Comparison of ENCODE assay signal across 8 cellular contexts in genomic region chr10:86755740-86756510, GRCh38. TPM values are rescaled to one million over a fixed set of nuclear protein-coding genes. Genes with fewer than 3 reads are reported as not detected.
DNase-seq lines count a peak whose midpoint lies in the region; ATAC-seq and TF ChIP-seq lines count a peak whose summit lies in the region.

No MANE protein-coding gene starts in this region.

- H4K20me1 ChIP-seq in GM23248 (ENCODE audit: insufficient read depth) (0 out of 2 replicates have a peak, but pooled peaks cover 8% of the 10 kb centered on the region), neural cell (ENCODE audit: insufficient read depth) (no peaks in the 10 kb centered on the region)

- TF ChIP-seq CTCF in fibroblast of villous mesenchyme (IDR thresholded peaks at IDR 0.05; ENCODE audit: insufficient read depth, low read depth, low read length) (no peak), neural cell (IDR thresholded peaks at IDR 0.05; ENCODE audit: poor library complexity, severe bottlenecking) (no peak)

- H3K4me1 Mint-ChIP-seq in stimulated activated naive CD8-positive, alpha-beta T cell treated with anti-CD3 and anti-CD28 coated beads, Interleukin-15, amount 100 ng/mL, for 72 hours, result peaks cover 43% of the 10 kb centered on the region

- H3K9ac ChIP-seq in GM23248 (peak overlapping the region; percentile 99), neural cell (ENCODE audit: low read length) (peak overlapping the region; percentile 97)

- peak overlapping the region; percentile 82 to 89 for H3K27ac Mint-ChIP-seq in stimulated activated naive CD8-positive, alpha-beta T cell treated with anti-CD3 and anti-CD28 coated beads, Interleukin-15, amount 100 ng/mL, for 72 hours

- H2AFZ ChIP-seq in GM23248 (peak overlapping the region; percentile 79), neural cell (ENCODE audit: low read depth, low read length) (peak overlapping the region; percentile 92)

- H3K9me3 Mint-ChIP-seq in stimulated activated naive CD8-positive, alpha-beta T cell treated with anti-CD3 and anti-CD28 coated beads, Interleukin-15, amount 100 ng/mL, for 72 hours, result no peaks in the 10 kb centered on the region

- H3K4me3 ChIP-seq in GM23248 (peak overlapping the region; percentile 88), fibroblast of villous mesenchyme (ENCODE audit: low read depth, low read length) (peak overlapping the region; percentile 74), neural cell (ENCODE audit: low read length) (peak overlapping the region; percentile 93)

- peaks cover 11% of the 10 kb centered on the region; the same call in 1 of the 2 replicates for H3K4me1 ChIP-seq in GM23248 (ENCODE audit: insufficient read depth)

- H3K79me2 ChIP-seq in GM23248 (ENCODE audit: insufficient read depth) (peaks cover 78% of the 10 kb centered on the region), neural cell (replicated peaks; ENCODE audit: insufficient read depth, low read length) (peaks cover 45% of the 10 kb centered on the region)

- H3K36me3 ChIP-seq in GM23248 (ENCODE audit: low read depth) (no peaks in the 10 kb centered on the region), KOPT-K1 (ENCODE audit: insufficient read depth, low read length) (no peaks in the 10 kb centered on the region), neural cell (ENCODE audit: insufficient read depth, low read length) (no peaks in the 10 kb centered on the region)

- peak; percentile 91 for DNase-seq in Daoy (ENCODE audit: low read depth)
- peak; percentile 97 for DNase-seq in GM23248
- DNase-seq in activated effector memory CD4-positive, alpha-beta T cell treated with anti-CD3 and anti-CD28 coated beads, Interleukin-2, amount 50 U/mL, for 16 hours, result peak; percentile 95
- DNase-seq in fibroblast of villous mesenchyme (ENCODE audit: low read depth), result peak; percentile 84
- DNase-seq in stimulated activated naive CD8-positive, alpha-beta T cell treated with anti-CD3 and anti-CD28 coated beads, Interleukin-15, amount 100 ng/mL, for 72 hours, result peak; percentile 86 to 88

- in situ Hi-C loops in GM23248 (cut with MboI), result no loop called here

- peak; percentile 55 for TF ChIP-seq EP300 in neural cell (conservative IDR thresholded peaks at IDR 0.05; ENCODE audit: poor library complexity, severe bottlenecking)

- H3K27me3 Mint-ChIP-seq in stimulated activated naive CD8-positive, alpha-beta T cell treated with anti-CD3 and anti-CD28 coated beads, Interleukin-15, amount 100 ng/mL, for 72 hours, result peaks cover 58% of the 10 kb centered on the region

- H3K27me3 ChIP-seq in GM23248 (replicated peaks; ENCODE audit: insufficient read depth), result no peaks in the 10 kb centered on the region
- H3K27me3 ChIP-seq in neural cell (ENCODE audit: insufficient read depth, low read depth, low read length), result no peaks in the 10 kb centered on the region

- H3K9me3 ChIP-seq in GM23248 (ENCODE audit: low read depth), result no peaks in the 10 kb centered on the region
- no peaks in the 10 kb centered on the region for H3K9me3 ChIP-seq in KOPT-K1 (ENCODE audit: insufficient read depth, low read length, poor library complexity, severe bottlenecking)
- H3K9me3 ChIP-seq in neural cell (ENCODE audit: low read length), result no peaks in the 10 kb centered on the region

- H3K27ac ChIP-seq in GM23248, result peak overlapping the region; percentile 99
- H3K27ac ChIP-seq in KOPT-K1 (ENCODE audit: low read depth, low read length, poor library complexity, severe bottlenecking), result peak overlapping the region; percentile 81
- peak overlapping the region; percentile 97 for H3K27ac ChIP-seq in neural cell (ENCODE audit: low read length)

- peaks cover 19% of the 10 kb centered on the region for H3F3A ChIP-seq in GM23248 (ENCODE audit: insufficient read depth)
- no peaks in the 10 kb centered on the region for H3F3A ChIP-seq in neural cell (ENCODE audit: insufficient read depth, low read length, poor library complexity, severe bottlenecking)

- 1% methylated on average over 55 to 68 of the region's 89 CpGs for WGBS in GM23248 (ENCODE audit: low coverage in 1 of 2, low lambda C conversion rate in 2 of 2, missing lambda C conversion rate in 2 of 2), 2 experiments

- no peaks in the 10 kb centered on the region; the same call in 1 of the 2 replicates for H3K9me2 ChIP-seq in GM23248 (ENCODE audit: insufficient read depth)
- H3K9me2 ChIP-seq in neural cell (ENCODE audit: insufficient read depth, low read length), result no peaks in the 10 kb centered on the region

- peak; percentile 21 for TF ChIP-seq RAD21 in neural cell (conservative IDR thresholded peaks at IDR 0.05)

- ATAC-seq in stimulated activated naive CD8-positive, alpha-beta T cell treated with anti-CD3 and anti-CD28 coated beads, Interleukin-15, amount 100 ng/mL, for 72 hours, result peak; percentile 92

- H3K4me2 ChIP-seq in GM23248 (ENCODE audit: unreplicated experiment) (peak overlapping the region; percentile 75), neural cell (ENCODE audit: low read length) (peak overlapping the region; percentile 94)

- TF ChIP-seq POLR2A in Raji (IDR thresholded peaks at IDR 0.05; ENCODE audit: insufficient read depth, low read depth, low read length), result peak; percentile 62

- peak overlapping the region; percentile 84 to 89 for H3K4me3 Mint-ChIP-seq in stimulated activated naive CD8-positive, alpha-beta T cell treated with anti-CD3 and anti-CD28 coated beads, Interleukin-15, amount 100 ng/mL, for 72 hours

TF ChIP-seq in neural cell, 6 proteins besides CTCF, POLR2A, EP300 and RAD21:
- peak; percentile 76 for TF ChIP-seq MXI1 (conservative IDR thresholded peaks at IDR 0.05; ENCODE audit: poor library complexity, severe bottlenecking)
- no peak for TF ChIP-seq EZH2 (IDR thresholded peaks at IDR 0.05; ENCODE audit: borderline replicate concordance, insufficient read depth, low read length, poor library complexity, severe bottlenecking)
- peak; percentile 69 for TF ChIP-seq TAF1 (IDR thresholded peaks at IDR 0.05; ENCODE audit: low read depth)
- no peak for TF ChIP-seq SMC3 (conservative IDR thresholded peaks at IDR 0.05; ENCODE audit: poor library complexity)
- TF ChIP-seq POLR2AphosphoS5 (IDR thresholded peaks at IDR 0.05), result peak; percentile 83
- peak; percentile 46 for TF ChIP-seq REST (IDR thresholded peaks at IDR 0.05; ENCODE audit: borderline replicate concordance)

RNA-seq across cellular contexts. Expression of gene BMPR1A, which starts 0.5 kb away (rescaled TPM):
- total RNA-seq in Daoy (2014; rRNA removed; shearing (Covaris generic)), result 11.3 and 18.6 TPM in 2 replicates
- 35.5 and 41.7 TPM in 2 replicates for total RNA-seq in GM23248 (2014; rRNA removed; shearing (Covaris generic))
- polyA plus RNA-seq in GM23248 (2016; fragmentation: Nextera tagmentation; extraction: Ambion mirVana) (15.5 and 16.5 TPM in 2 replicates), neural cell (27.7 and 29.9 TPM in 2 replicates)
- total RNA-seq in fibroblast of villous mesenchyme, result 54.4 and 70.8 TPM in 2 replicates
- polyA minus RNA-seq in neural cell, result 60.9 and 64.1 TPM in 2 replicates

Comparison
In these comparisons a context has a peak if more than half of its experiments do, and no peak if none do; other contexts are left out.
1. Peak in every context shown above with its lines: DNase-seq, ATAC-seq, H3K4me3 ChIP-seq and H3K27ac ChIP-seq.